In genomic region chr6:95577317-95578105, GRCh38 we compare ENCODE assay signal across 8 cellular contexts. TPM values are rescaled to one million over a fixed set of nuclear protein-coding genes. Genes with fewer than 3 reads are reported as not detected.
DNase-seq lines count a peak whose midpoint lies in the region; ATAC-seq and TF ChIP-seq lines count a peak whose summit lies in the region.

MANEA (plus strand) TSS chr6:95577535; CDS start chr6:95586440, 8,905 bp downstream.

- no peaks in the 10 kb centered on the region for H3K9me3 ChIP-seq in SK-N-SH

- H3F3A ChIP-seq in SK-N-SH (replicated peaks; ENCODE audit: insufficient read depth) = peaks cover 22% of the 10 kb centered on the region

- peak within 1 kb of the TSS; percentile 91 for H2AFZ ChIP-seq in SK-N-SH (ENCODE audit: low read depth)

- H3K4me2 ChIP-seq in SK-N-SH = peak within 1 kb of the TSS; percentile 99

- H4K20me1 ChIP-seq in SK-N-SH (ENCODE audit: insufficient read depth) = no peaks in the 10 kb centered on the region

- peaks cover 6 to 8% of the 10 kb centered on the region in 2 experiments; a peak in 3 of 4 replicates for H3K4me1 ChIP-seq in SK-N-SH (ENCODE audit: control insufficient read depth in 1 of 2, insufficient read depth in 2 of 2, low read depth in 1 of 2, low read length in 1 of 2)

- no peaks in the 10 kb centered on the region for H3K27me3 ChIP-seq in SK-N-SH (ENCODE audit: insufficient read depth)

- TF ChIP-seq EP300 in SK-N-SH (IDR thresholded peaks at IDR 0.05; ENCODE audit: borderline replicate concordance in 1 of 2, low read depth in 1 of 2, low read length in 1 of 2) = no peak

- H3K79me2 ChIP-seq in SK-N-SH (ENCODE audit: insufficient read depth) = peaks cover 47% of the 10 kb centered on the region

- H3K4me3 ChIP-seq in GM08714 (ENCODE audit: low read length) = peak within 1 kb of the TSS; percentile 92
- peak within 1 kb of the TSS; percentile 92 for H3K4me3 ChIP-seq in NB4 (ENCODE audit: low read depth, low read length)
- peak within 1 kb of the TSS; percentile 71 to 81 for H3K4me3 ChIP-seq in SK-N-SH (ENCODE audit: low read depth in 2 of 2, low read length in 1 of 2)

- TF ChIP-seq RAD21 in SK-N-SH (IDR thresholded peaks at IDR 0.05; ENCODE audit: low read length) = no peak

- peak; percentile 53 for TF ChIP-seq POLR2A in NB4 (IDR thresholded peaks at IDR 0.05; ENCODE audit: extremely low read depth, insufficient read length)

- H3K27ac ChIP-seq in SK-N-SH (ENCODE audit: low read depth in 2 of 2, low read length in 1 of 2) (peak within 1 kb of the TSS; percentile 81 to 96), temporal lobe (ENCODE audit: low read depth, low read length) (peak within 1 kb of the TSS; percentile 76)

- CTCF ChIA-PET in SK-N-SH (lab: Yijun Ruan, JAX) = no interaction called here

- POLR2A ChIA-PET in SK-N-SH (lab: Yijun Ruan, JAX) = no interaction called here

- DNase-seq in NB4 (ENCODE audit: low read depth) = peak; percentile 92
- DNase-seq in SK-N-SH = peak; percentile 91
- peak; percentile 79 for DNase-seq in activated naive CD4-positive, alpha-beta T cell treated with anti-CD3 and anti-CD28 coated beads, Interleukin-2, amount 50 U/mL, for 16 hours
- no peak for DNase-seq in glomerular endothelial cell (ENCODE audit: extremely low read depth, low read depth, low spot score)
- DNase-seq in omental fat pad (ENCODE audit: low spot score) = peak; percentile 29

- H3K9ac ChIP-seq in SK-N-SH = peak within 1 kb of the TSS; percentile 76

- ATAC-seq in HG02571 (IDR thresholded peaks at IDR 0.05; ENCODE audit: unreplicated experiment) = peak; percentile 73
- ATAC-seq in omental fat pad (ENCODE audit: low FRiP score) = peak; percentile 98

- no peaks in the 10 kb centered on the region for H3K36me3 ChIP-seq in SK-N-SH (replicated peaks in 1 of 2; ENCODE audit: control insufficient read depth in 1 of 2, insufficient read depth in 2 of 2, low read length in 1 of 2)

- no peaks in the 10 kb centered on the region for H3K9me2 ChIP-seq in SK-N-SH

- TF ChIP-seq CTCF in NB4 (IDR thresholded peaks at IDR 0.05; ENCODE audit: low read depth, low read length) (no peak), SK-N-SH (IDR thresholded peaks at IDR 0.05) (no peak; the same call in 1 of the 2 replicates), omental fat pad (IDR thresholded peaks at IDR 0.05) (no peak)

- 0% methylated on average over 18 of the region's 70 CpGs for WGBS in SK-N-SH (ENCODE audit: low lambda C conversion rate)

TF ChIP-seq in SK-N-SH, 30 proteins besides CTCF, POLR2A, EP300 and RAD21 (continues in another document):
- TF ChIP-seq USF2 (IDR thresholded peaks at IDR 0.05; ENCODE audit: borderline replicate concordance, low read depth, low read length) (no peak), SMC3 (IDR thresholded peaks at IDR 0.05; ENCODE audit: low read depth, low read length) (no peak), CHD2 (IDR thresholded peaks at IDR 0.05; ENCODE audit: low read length, partially characterized antibody) (no peak), PBX3 (IDR thresholded peaks at IDR 0.05) (no peak), TCF12 (IDR thresholded peaks at IDR 0.05) (no peak), EZH2phosphoT487 (IDR thresholded peaks at IDR 0.05; ENCODE audit: borderline replicate concordance, low read depth) (no peak), ELF1 (IDR thresholded peaks at IDR 0.05) (no peak), GABPA (IDR thresholded peaks at IDR 0.05; ENCODE audit: low read depth) (no peak), POLR2AphosphoS5 (IDR thresholded peaks at IDR 0.05; ENCODE audit: low read depth, low read length) (peak; percentile 57), MAX (IDR thresholded peaks at IDR 0.05; ENCODE audit: low read depth) (peak; percentile 85), MEF2A (IDR thresholded peaks at IDR 0.05; ENCODE audit: borderline replicate concordance, low read depth) (no peak), NFIC (IDR thresholded peaks at IDR 0.05; ENCODE audit: borderline replicate concordance) (0 out of 2 replicates have a peak, but pooled peaks have one; percentile 39), TEAD4 (IDR thresholded peaks at IDR 0.05; ENCODE audit: borderline replicate concordance, insufficient read depth) (no peak), JUND (IDR thresholded peaks at IDR 0.05) (no peak), GATA2 (CRISPR knock-in tag; IDR thresholded peaks at IDR 0.05) (no peak), NRF1 (IDR thresholded peaks at IDR 0.05; ENCODE audit: low read depth, low read length) (peak; percentile 67), FOXJ3 (CRISPR knock-in tag; IDR thresholded peaks at IDR 0.05) (no peak), RCOR1 (IDR thresholded peaks at IDR 0.05; ENCODE audit: low read length) (no peak), RFX5 (IDR thresholded peaks at IDR 0.05; ENCODE audit: low read length) (no peak), TAF1 (IDR thresholded peaks at IDR 0.05; ENCODE audit: borderline replicate concordance, low read depth, low read length) (no peak; the same call in 1 of the 2 replicates), USF1 (IDR thresholded peaks at IDR 0.05; ENCODE audit: borderline replicate concordance, low read depth) (peak; percentile 49), FOSL2 (IDR thresholded peaks at IDR 0.05; ENCODE audit: borderline replicate concordance, low read depth) (no peak), YY1 (IDR thresholded peaks at IDR 0.05; ENCODE audit: low read depth) (0 out of 2 replicates have a peak, but pooled peaks have one; percentile 41), FOXM1 (IDR thresholded peaks at IDR 0.05; ENCODE audit: low read depth) (no peak), REST (IDR thresholded peaks at IDR 0.05; ENCODE audit: low read depth, low read length) (0 out of 2 replicates have a peak, but pooled peaks have one; percentile 4), MXI1 (IDR thresholded peaks at IDR 0.05; ENCODE audit: low read depth, low read length) (peak; percentile 28; the same call in 1 of the 2 replicates)

RNA-seq across cellular contexts. Expression of gene MANEA, which starts in this region (rescaled TPM):
- polyA plus RNA-seq in SK-N-SH (2012; rRNA removed) = 2.8 and 4.0 TPM in 2 replicates
- polyA plus RNA-seq in SK-N-SH (2012; cell fraction: cytosol; rRNA removed) = 5.6 and 6.5 TPM in 2 replicates
- polyA plus RNA-seq in SK-N-SH (2012; cell fraction: nucleus; rRNA removed) = 0.90 and 2.5 TPM in 2 replicates
- total RNA-seq in glomerular endothelial cell = 11.7 and 16.5 TPM in 2 replicates
- 10 to 100 TPM; 12.5 to 23.6 (median 17.0) TPM for total RNA-seq in omental fat pad
- total RNA-seq in temporal lobe = 9.8 TPM
